18 cellular contexts compared by ENCODE assay signal in the genomic region with DNA sequence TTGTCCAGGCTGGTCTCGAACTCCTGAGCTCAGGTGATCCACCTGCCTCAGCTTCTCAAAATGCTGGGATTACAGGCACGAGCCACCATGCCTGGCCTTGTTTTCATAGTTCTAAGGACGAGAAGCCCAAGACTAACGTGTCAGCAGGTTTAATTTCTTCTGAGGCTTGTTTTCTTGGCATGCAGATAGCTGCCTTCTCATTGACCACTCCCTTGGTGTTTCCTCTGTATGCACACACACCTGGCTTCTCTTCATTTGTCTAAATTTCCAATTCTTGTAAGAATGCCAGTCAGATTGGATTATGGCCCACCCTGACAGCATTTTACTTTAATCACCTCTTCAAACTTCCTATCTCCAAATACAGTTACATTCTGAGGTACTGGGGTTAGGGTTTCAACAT.
DNase-seq lines count a peak whose midpoint lies in the region; ATAC-seq, FAIRE-seq and TF ChIP-seq lines count a peak whose summit lies in the region.
"Had no signal": no experiment of that assay in that cellular context is flagged by ENCODE, and none has a peak within 500 bp of the region (broad histone marks: within the 10 kb centered on the region; RNA-seq: fewer than 3 reads in every experiment).

No MANE protein-coding gene starts in this region.

- H3K9me1 ChIP-seq in IMR-90 (ENCODE audit: insufficient read depth, low read length) = no peaks in the 10 kb centered on the region

- no peaks in the 10 kb centered on the region for H3K79me1 ChIP-seq in IMR-90 (ENCODE audit: low read depth in 1 of 2, low read length in 2 of 2)

- peak overlapping the region; percentile 5; the same call in 1 of the 2 replicates for H3K4ac ChIP-seq in IMR-90 (ENCODE audit: low read depth, low read length)

- TF ChIP-seq POLR2A in IMR-90 (IDR thresholded peaks at IDR 0.05; ENCODE audit: low read depth, low read length) = no peak

- H4K5ac ChIP-seq in IMR-90 (ENCODE audit: low read depth, low read length) = no peak overlapping the region

- 92% methylated on average over 4 of the region's 4 CpGs; no CpG with 5 or more reads in 1 of the 2 experiments for WGBS in IMR-90 (ENCODE audit: extremely low coverage in 2 of 2, insufficient read length in 1 of 2), 2 experiments

- no peak overlapping the region for H3K56ac ChIP-seq in IMR-90 (ENCODE audit: extremely low read depth, insufficient read depth, low read length)

- CTCF ChIA-PET in IMR-90 (lab: Yijun Ruan, JAX) = no interaction called here

- H3K9ac ChIP-seq in IMR-90 (ENCODE audit: low read depth, low read length) = no peak overlapping the region
- H3K9ac ChIP-seq: BLaER1, GM23248 had no signal

- H2BK5ac ChIP-seq in IMR-90 (ENCODE audit: low read depth, low read length, poor library complexity, severe bottlenecking) = no peak overlapping the region

- TF ChIP-seq RAD21 in IMR-90 (IDR thresholded peaks at IDR 0.05; ENCODE audit: low read length) = no peak

- no peaks in the 10 kb centered on the region for H4K20me1 ChIP-seq in IMR-90 (ENCODE audit: insufficient read depth, low read length)
- H4K20me1 ChIP-seq: BLaER1 had no signal

- BruUV-seq in IMR-90 (replicated peaks; lab: Mats Ljungman, UMichigan) = no TSS peak

- H3K4me1 ChIP-seq in IMR-90 (ENCODE audit: control insufficient read depth, insufficient read depth, low read length) (peaks cover 7% of the 10 kb centered on the region), foreskin keratinocyte (peaks cover 35% of the 10 kb centered on the region)
- H3K4me1 ChIP-seq: HAP-1 had no signal

- DNase-seq in IMR-90 (no peak), RPMI8226 (peak; percentile 4), bronchial epithelial cell (ENCODE audit: low read depth) (peak; percentile 53), foreskin keratinocyte (peak in 1 of 2 donors; percentile 58), NCI-H774 (lab: John Stamatoyannopoulos, UW) (no peak), ecto neural progenitor cell (ENCODE audit: low spot score) (no peak)
- no peak for DNase-seq in stimulated activated naive CD8-positive, alpha-beta T cell treated with anti-CD3 and anti-CD28 coated beads, Interleukin-15, Interleukin-2, amounts not matched to agents 100 U/mL and 50 U/mL, for 24 hours
- DNase-seq: 8988T; CD8-positive, alpha-beta T cell; DMS 273 treated with DMSO at 0.1 percent for 48 hours; GM23248 had no signal

- H3K4me2 ChIP-seq in IMR-90 (ENCODE audit: low read depth, low read length) = no peak overlapping the region
- H3K4me2 ChIP-seq: BLaER1 had no signal

- H2AFZ ChIP-seq in IMR-90 (replicated peaks; ENCODE audit: low read length, poor library complexity) = no peak overlapping the region
- H2AFZ ChIP-seq: GM23248 had no signal

- ATAC-seq in IMR-90 (ENCODE audit: low read depth) (no peak), foreskin keratinocyte (no peak), GM21528 (IDR thresholded peaks at IDR 0.05; ENCODE audit: low FRiP score, unreplicated experiment) (no peak)
- ATAC-seq in stimulated activated naive CD8-positive, alpha-beta T cell treated with anti-CD3 and anti-CD28 coated beads, Interleukin-15, Interleukin-2, amounts not matched to agents 100 U/mL and 50 U/mL, for 24 hours = no peak
- ATAC-seq: CD8-positive, alpha-beta T cell had no signal

- no peak overlapping the region; the same call in 1 of the 2 replicates for H2BK120ac ChIP-seq in IMR-90 (ENCODE audit: low read depth, low read length)

- no peak overlapping the region for H4K8ac ChIP-seq in IMR-90 (ENCODE audit: low read depth in 2 of 2, low read length in 2 of 2)

- no peak for FAIRE-seq in bronchial epithelial cell (lab: Jason Lieb, UNC)
- FAIRE-seq: G401.6, GM12891, GM19239 had no signal

- H2AK5ac ChIP-seq in IMR-90 (ENCODE audit: low read depth, low read length) = peak overlapping the region; percentile 44; the same call in 1 of the 2 replicates

- no peak overlapping the region for H3K18ac ChIP-seq in IMR-90 (ENCODE audit: low read depth, low read length)

- peak overlapping the region; percentile 51; the same call in 1 of the 2 replicates for H4K91ac ChIP-seq in IMR-90 (ENCODE audit: insufficient read depth, low read depth, low read length)

- H3K14ac ChIP-seq in IMR-90 (replicated peaks; ENCODE audit: low read depth, low read length) = no peak overlapping the region

- H3K27me3 ChIP-seq in IMR-90 (ENCODE audit: control insufficient read depth, insufficient read depth, low read length) (no peaks in the 10 kb centered on the region), bronchial epithelial cell (ENCODE audit: control insufficient read depth, insufficient read depth, low read length) (no peaks in the 10 kb centered on the region), foreskin keratinocyte (no peaks in the 10 kb centered on the region)
- H3K27me3 ChIP-seq: BLaER1 had no signal

- dilution Hi-C loops in IMR-90 (cut with HindIII; ENCODE audit: low sequenced_read_pairs, unreplicated experiment) = no loop called here

- H3K9me3 ChIP-seq in IMR-90 (ENCODE audit: control insufficient read depth, insufficient read depth, low read length) = no peaks in the 10 kb centered on the region
- H3K9me3 ChIP-seq: BLaER1, HAP-1 had no signal

- H3K27ac ChIP-seq in IMR-90 (ENCODE audit: insufficient read depth, low read length) (no peak overlapping the region), foreskin keratinocyte (peak overlapping the region; percentile 97)
- H3K27ac ChIP-seq: BLaER1, GM23248, HL-60 had no signal

- H2BK20ac ChIP-seq in IMR-90 (ENCODE audit: low read depth, low read length) = peak overlapping the region; percentile 26; the same call in 1 of the 2 replicates

- H3K36me3 ChIP-seq in IMR-90 (ENCODE audit: control insufficient read depth, insufficient read depth, low read length) (no peaks in the 10 kb centered on the region), bronchial epithelial cell (ENCODE audit: control insufficient read depth, insufficient read depth, low read length) (no peaks in the 10 kb centered on the region)
- H3K36me3 ChIP-seq: BLaER1, HAP-1 had no signal

- in situ Hi-C loops in IMR-90 (cut with MboI; ENCODE audit: low sequenced_read_pairs) = no loop called here

- no peak overlapping the region for H2AK9ac ChIP-seq in IMR-90 (replicated peaks; ENCODE audit: low read depth, low read length, poor library complexity)

- H3K4me3 ChIP-seq in IMR-90 (ENCODE audit: insufficient read depth, low read depth, low read length) = no peak overlapping the region
- no peak overlapping the region for H3K4me3 ChIP-seq in bronchial epithelial cell (ENCODE audit: low read depth, low read length)
- H3K4me3 ChIP-seq: BLaER1, GM23248, HAP-1 had no signal

- intact Hi-C loops in IMR-90 (cut with micrococcal nuclease) = no loop called here

- TF ChIP-seq CTCF in IMR-90 (conservative IDR thresholded peaks at IDR 0.05; ENCODE audit: low read depth, low read length) = no peak
- TF ChIP-seq CTCF in bronchial epithelial cell (IDR thresholded peaks at IDR 0.05; ENCODE audit: insufficient read depth, low read length, severe bottlenecking) = no peak
- no peak for TF ChIP-seq CTCF in foreskin keratinocyte (conservative IDR thresholded peaks at IDR 0.05)

- no peak overlapping the region for H3K23ac ChIP-seq in IMR-90 (ENCODE audit: low read depth, low read length)

- H2BK15ac ChIP-seq in IMR-90 (ENCODE audit: low read depth, low read length) = 0 out of 3 replicates have a peak overlapping the region, but pooled peaks have one; percentile 41

- POLR2A ChIA-PET in IMR-90 (lab: Charles Lee; ENCODE audit: unreplicated experiment) = interaction anchor here (0.5 kb wide), 1 partner anchor 1261 kb away, joined by 3 read pairs; no protein-coding TSS in a partner anchor

TF ChIP-seq in IMR-90, 13 proteins besides CTCF, POLR2A, EP300 and RAD21:
- TF ChIP-seq MAFK (IDR thresholded peaks at IDR 0.05; ENCODE audit: low read depth, low read length) (no peak), CEBPB (IDR thresholded peaks at IDR 0.05; ENCODE audit: low read depth, low read length) (no peak), SMC3 (IDR thresholded peaks at IDR 0.05; ENCODE audit: low read depth, low read length) (no peak), RFX5 (IDR thresholded peaks at IDR 0.05; ENCODE audit: low read depth, low read length) (no peak), BHLHE40 (IDR thresholded peaks at IDR 0.05; ENCODE audit: low read depth, low read length) (no peak), RCOR1 (IDR thresholded peaks at IDR 0.05; ENCODE audit: insufficient replicate concordance, low read length) (no peak), MAZ (IDR thresholded peaks at IDR 0.05; ENCODE audit: borderline replicate concordance, low read depth, low read length) (no peak), MXI1 (IDR thresholded peaks at IDR 0.05; ENCODE audit: borderline replicate concordance, low read depth, low read length) (no peak), FOS (IDR thresholded peaks at IDR 0.05; ENCODE audit: low read depth, low read length) (no peak), NFE2L2 (IDR thresholded peaks at IDR 0.05; ENCODE audit: low read depth, low read length) (no peak), CHD1 (IDR thresholded peaks at IDR 0.05; ENCODE audit: low read depth, low read length) (no peak)
- TF ChIP-seq, protein P1, sequence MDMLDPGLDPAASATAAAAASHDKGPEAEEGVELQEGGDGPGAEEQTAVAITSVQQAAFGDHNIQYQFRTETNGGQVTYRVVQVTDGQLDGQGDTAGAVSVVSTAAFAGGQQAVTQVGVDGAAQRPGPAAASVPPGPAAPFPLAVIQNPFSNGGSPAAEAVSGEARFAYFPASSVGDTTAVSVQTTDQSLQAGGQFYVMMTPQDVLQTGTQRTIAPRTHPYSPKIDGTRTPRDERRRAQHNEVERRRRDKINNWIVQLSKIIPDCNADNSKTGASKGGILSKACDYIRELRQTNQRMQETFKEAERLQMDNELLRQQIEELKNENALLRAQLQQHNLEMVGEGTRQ (IDR thresholded peaks at IDR 0.05; ENCODE audit: low read depth, low read length) = no peak
- TF ChIP-seq, protein P2, sequence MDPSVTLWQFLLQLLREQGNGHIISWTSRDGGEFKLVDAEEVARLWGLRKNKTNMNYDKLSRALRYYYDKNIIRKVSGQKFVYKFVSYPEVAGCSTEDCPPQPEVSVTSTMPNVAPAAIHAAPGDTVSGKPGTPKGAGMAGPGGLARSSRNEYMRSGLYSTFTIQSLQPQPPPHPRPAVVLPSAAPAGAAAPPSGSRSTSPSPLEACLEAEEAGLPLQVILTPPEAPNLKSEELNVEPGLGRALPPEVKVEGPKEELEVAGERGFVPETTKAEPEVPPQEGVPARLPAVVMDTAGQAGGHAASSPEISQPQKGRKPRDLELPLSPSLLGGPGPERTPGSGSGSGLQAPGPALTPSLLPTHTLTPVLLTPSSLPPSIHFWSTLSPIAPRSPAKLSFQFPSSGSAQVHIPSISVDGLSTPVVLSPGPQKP (IDR thresholded peaks at IDR 0.05; ENCODE audit: borderline replicate concordance, low read depth, low read length) = no peak

Comparison
In these comparisons a context has a peak if more than half of its experiments do, and no peak if none do; other contexts are left out.
1. DNase-seq: peak in RPMI8226 (single experiment) and bronchial epithelial cell (single experiment); none in IMR-90 (single experiment), NCI-H774 (single experiment), ecto neural progenitor cell (single experiment) and stimulated activated naive CD8-positive, alpha-beta T cell treated with anti-CD3 and anti-CD28 coated beads, Interleukin-15, Interleukin-2, amounts not matched to agents 100 U/mL and 50 U/mL, for 24 hours (single experiment).